In the genomic region with DNA sequence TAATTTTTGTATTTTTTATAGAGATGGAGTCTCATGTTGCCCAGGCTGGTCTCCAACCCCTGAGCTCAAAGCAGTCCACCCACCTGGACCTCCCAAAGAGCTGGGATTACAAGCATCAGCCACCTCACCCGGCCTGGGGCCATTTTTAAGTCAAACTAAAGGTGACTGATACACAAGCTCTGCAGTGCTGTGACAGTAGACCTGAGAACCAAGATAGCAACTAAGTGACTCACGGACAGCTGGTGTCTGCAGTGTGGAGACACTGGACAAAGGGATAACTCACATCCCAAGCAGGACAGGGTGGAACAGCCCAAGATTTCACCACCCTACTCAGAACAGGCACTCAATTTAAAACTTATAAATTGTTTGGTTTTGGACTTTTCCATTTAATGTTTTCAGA, we compare ENCODE assay signal across 21 cellular contexts.
DNase-seq lines count a peak whose midpoint lies in the region; ATAC-seq, FAIRE-seq and TF ChIP-seq lines count a peak whose summit lies in the region.
"Had no signal": no experiment of that assay in that cellular context is flagged by ENCODE, and none has a peak within 500 bp of the region (broad histone marks: within the 10 kb centered on the region; RNA-seq: fewer than 3 reads in every experiment).

No MANE protein-coding gene starts in this region.

- H3K9me3 ChIP-seq in IMR-90 (ENCODE audit: control insufficient read depth, insufficient read depth, low read length) = no peaks in the 10 kb centered on the region
- H3K9me3 ChIP-seq in K562 (replicated peaks; ENCODE audit: control insufficient read depth, insufficient read depth, low read depth, low read length) = no peaks in the 10 kb centered on the region
- H3K9me3 ChIP-seq in lower lobe of right lung = no peaks in the 10 kb centered on the region
- H3K9me3 ChIP-seq: SK-N-SH had no signal

- H3K79me1 ChIP-seq in IMR-90 (ENCODE audit: low read depth in 1 of 2, low read length in 2 of 2) = no peaks in the 10 kb centered on the region

- no peak overlapping the region for H2BK5ac ChIP-seq in IMR-90 (ENCODE audit: low read depth, low read length, poor library complexity, severe bottlenecking)

- no peak overlapping the region for H2AK9ac ChIP-seq in IMR-90 (replicated peaks; ENCODE audit: low read depth, low read length, poor library complexity)

- 100% methylated on average over 1 of the region's 2 CpGs; no CpG with 5 or more reads in 1 of the 2 experiments for WGBS in IMR-90 (ENCODE audit: extremely low coverage in 2 of 2, insufficient read length in 1 of 2), 2 experiments
- 51% methylated on average over 2 of the region's 2 CpGs for WGBS in K562 (ENCODE audit: insufficient coverage, low coverage, missing lambda C conversion rate)

- TF ChIP-seq CTCF in IMR-90 (conservative IDR thresholded peaks at IDR 0.05; ENCODE audit: low read depth, low read length) = no peak
- TF ChIP-seq CTCF in K562 (IDR thresholded peaks at IDR 0.05 in 2 of 3, conservative IDR thresholded peaks at IDR 0.05 in 1 of 3; ENCODE audit: insufficient read depth in 2 of 3, low read depth in 1 of 3, low read length in 3 of 3) = no peak
- no peak for TF ChIP-seq CTCF in omental fat pad (IDR thresholded peaks at IDR 0.05)
- TF ChIP-seq CTCF in lower lobe of right lung (IDR thresholded peaks at IDR 0.05) = no peak

- H3K4me3 ChIP-seq in IMR-90 (ENCODE audit: insufficient read depth, low read depth, low read length) (no peak overlapping the region), K562 (no peak overlapping the region), lower lobe of right lung (no peak overlapping the region)
- H3K4me3 ChIP-seq: BLaER1 treated with 17β-estradiol and CSF1 and Interleukin-3, amounts not matched to agents 10 nM and 100 nM had no signal

- no peak overlapping the region for H3K56ac ChIP-seq in IMR-90 (ENCODE audit: extremely low read depth, insufficient read depth, low read length)

- no peak overlapping the region for H3K18ac ChIP-seq in IMR-90 (ENCODE audit: low read depth, low read length)

- peak; percentile 52 for FAIRE-seq in K562 (lab: Jason Lieb, UNC)
- FAIRE-seq: A204.1, D721Med, GM12892, H54 had no signal

- in situ Hi-C loops in IMR-90 (cut with MboI; ENCODE audit: low sequenced_read_pairs) = no loop called here
- in situ Hi-C loops in K562 (cut with MboI) = no loop called here

- intact Hi-C loops in IMR-90 (cut with micrococcal nuclease) = no loop called here
- intact Hi-C loops in K562 (cut with micrococcal nuclease) = no loop called here
- intact Hi-C loops in lower lobe of right lung (cut with DNase I) = no loop called here

- H3K36me3 ChIP-seq in IMR-90 (ENCODE audit: control insufficient read depth, insufficient read depth, low read length) (no peaks in the 10 kb centered on the region), K562 (ENCODE audit: control insufficient read depth, insufficient read depth, low read length) (no peaks in the 10 kb centered on the region), lower lobe of right lung (no peaks in the 10 kb centered on the region)
- H3K36me3 ChIP-seq: BLaER1 treated with 17β-estradiol and CSF1 and Interleukin-3, amounts not matched to agents 10 nM and 100 nM had no signal

- no peaks in the 10 kb centered on the region; the same call in 1 of the 2 replicates for H3K9me1 ChIP-seq in IMR-90 (ENCODE audit: insufficient read depth, low read length)
- no peaks in the 10 kb centered on the region for H3K9me1 ChIP-seq in K562 (ENCODE audit: control insufficient read depth, insufficient read depth, low read length)

- TF ChIP-seq POLR2A in IMR-90 (IDR thresholded peaks at IDR 0.05; ENCODE audit: low read depth, low read length) (no peak), K562 (conservative IDR thresholded peaks at IDR 0.05) (no peak)

- H3K9ac ChIP-seq in IMR-90 (ENCODE audit: low read depth, low read length) (no peak overlapping the region), K562 (ENCODE audit: insufficient read depth in 1 of 2, low read depth in 2 of 2, low read length in 2 of 2) (no peak overlapping the region)
- H3K9ac ChIP-seq: BLaER1 treated with 17β-estradiol and CSF1 and Interleukin-3, amounts not matched to agents 10 nM and 100 nM; SK-N-SH had no signal

- H4K20me1 ChIP-seq in IMR-90 (ENCODE audit: insufficient read depth, low read length) (no peaks in the 10 kb centered on the region), K562 (replicated peaks; ENCODE audit: control insufficient read depth, insufficient read depth, low read length) (no peaks in the 10 kb centered on the region)
- H4K20me1 ChIP-seq: BLaER1 treated with 17β-estradiol and CSF1 and Interleukin-3, amounts not matched to agents 10 nM and 100 nM had no signal

- H2BK120ac ChIP-seq in IMR-90 (ENCODE audit: low read depth, low read length) = no peak overlapping the region

- ATAC-seq in IMR-90 (ENCODE audit: low read depth) (no peak), K562 (no peak), omental fat pad (ENCODE audit: low FRiP score) (no peak), lower lobe of right lung (no peak)

- H3K4me2 ChIP-seq in IMR-90 (ENCODE audit: low read depth, low read length) (no peak overlapping the region), K562 (ENCODE audit: insufficient read depth, low read length) (no peak overlapping the region)
- H3K4me2 ChIP-seq: BLaER1 treated with 17β-estradiol and CSF1 and Interleukin-3, amounts not matched to agents 10 nM and 100 nM; SK-N-SH had no signal

- POLR2A ChIA-PET in IMR-90 (lab: Charles Lee; ENCODE audit: unreplicated experiment) (no interaction called here), K562 (lab: Yijun Ruan, JAX) (interaction anchor here (0.7 to 1.0 kb wide), 2 partner anchors 13 to 454 kb away, joined by 3 to 4 read pairs; no protein-coding TSS in a partner anchor)

- H2AFZ ChIP-seq in IMR-90 (replicated peaks; ENCODE audit: low read length, poor library complexity) (no peak overlapping the region), K562 (ENCODE audit: low read depth, low read length) (no peak overlapping the region)

- CTCF ChIA-PET in IMR-90 (lab: Yijun Ruan, JAX) = no interaction called here
- CTCF ChIA-PET in K562 (lab: Yijun Ruan, JAX; ENCODE audit: low intra/inter-chr PET ratio) = no interaction called here

- no peak overlapping the region for H2BK15ac ChIP-seq in IMR-90 (ENCODE audit: low read depth, low read length)

- no peak overlapping the region for H3K4ac ChIP-seq in IMR-90 (ENCODE audit: low read depth, low read length)

- H2AK5ac ChIP-seq in IMR-90 (ENCODE audit: low read depth, low read length) = no peak overlapping the region

- H2BK20ac ChIP-seq in IMR-90 (ENCODE audit: low read depth, low read length) = no peak overlapping the region

- no peak overlapping the region for H4K91ac ChIP-seq in IMR-90 (ENCODE audit: insufficient read depth, low read depth, low read length)

- H3K79me2 ChIP-seq in K562 (ENCODE audit: control insufficient read depth, insufficient read depth, low read length) = no peaks in the 10 kb centered on the region

- no peaks in the 10 kb centered on the region for H3K27me3 ChIP-seq in IMR-90 (ENCODE audit: control insufficient read depth, insufficient read depth, low read length)
- H3K27me3 ChIP-seq in K562 (ENCODE audit: control insufficient read depth in 2 of 2, insufficient read depth in 2 of 2, low read length in 2 of 2) = no peaks in the 10 kb centered on the region
- H3K27me3 ChIP-seq in lower lobe of right lung (ENCODE audit: low read depth) = no peaks in the 10 kb centered on the region
- H3K27me3 ChIP-seq: BLaER1 treated with 17β-estradiol and CSF1 and Interleukin-3, amounts not matched to agents 10 nM and 100 nM had no signal

- H4K5ac ChIP-seq in IMR-90 (ENCODE audit: low read depth, low read length) = no peak overlapping the region

- H3K14ac ChIP-seq in IMR-90 (replicated peaks; ENCODE audit: low read depth, low read length) = no peak overlapping the region; the same call in 1 of the 2 replicates

- H3K4me1 ChIP-seq in IMR-90 (ENCODE audit: control insufficient read depth, insufficient read depth, low read length) (peaks cover 4% of the 10 kb centered on the region; the same call in 1 of the 2 replicates), K562 (replicated peaks in 1 of 2; ENCODE audit: control insufficient read depth in 2 of 2, insufficient read depth in 2 of 2, low read length in 2 of 2) (no peaks in the 10 kb centered on the region; a peak in 2 of 5 replicates), lower lobe of right lung (no peaks in the 10 kb centered on the region)
- H3K4me1 ChIP-seq: BLaER1 treated with 17β-estradiol and CSF1 and Interleukin-3, amounts not matched to agents 10 nM and 100 nM had no signal

- H3K27ac ChIP-seq in IMR-90 (ENCODE audit: insufficient read depth, low read length) (no peak overlapping the region), K562 (ENCODE audit: extremely low read depth, low read depth, low read length) (no peak overlapping the region), substantia nigra (ENCODE audit: low read depth, low read length, poor library complexity, severe bottlenecking) (no peak overlapping the region), lower lobe of right lung (no peak overlapping the region)
- H3K27ac ChIP-seq: BLaER1 treated with 17β-estradiol and CSF1 and Interleukin-3, amounts not matched to agents 10 nM and 100 nM had no signal

- no peak for TF ChIP-seq EP300 in K562 (IDR thresholded peaks at IDR 0.05; ENCODE audit: low read length)

- DNase-seq in Daoy (ENCODE audit: low read depth) (peak; percentile 46), IMR-90 (peak; percentile 38), K562 (ENCODE audit: extremely low read depth in 1 of 4, low spot score in 3 of 4) (no peak), myocyte (ENCODE audit: low read depth) (peak; percentile 77), substantia nigra (lab: John Stamatoyannopoulos, UW) (no peak), omental fat pad (ENCODE audit: low spot score) (no peak), SKM-1 treated with dmso at 0.1 percent for 144 hours (lab: John Stamatoyannopoulos, UW; ENCODE audit: unreplicated experiment) (no peak), lower lobe of right lung (no peak)
- DNase-seq: CD8-positive, alpha-beta memory T cell; DND-41; HFFc6; NCI-H146; NCI-H2081; NCI-H774; Right ventricle myocardium superior; SK-N-SH had no signal

- BruUV-seq in IMR-90 (replicated peaks; lab: Mats Ljungman, UMichigan) (no TSS peak), K562 (replicated peaks; lab: Mats Ljungman, UMichigan) (no TSS peak)

- H3K23ac ChIP-seq in IMR-90 (ENCODE audit: low read depth, low read length) = no peak overlapping the region

- no peak overlapping the region for H4K8ac ChIP-seq in IMR-90 (ENCODE audit: low read depth in 2 of 2, low read length in 2 of 2)

- dilution Hi-C loops in IMR-90 (cut with HindIII; ENCODE audit: low sequenced_read_pairs, unreplicated experiment) = no loop called here

- no peak for TF ChIP-seq RAD21 in IMR-90 (IDR thresholded peaks at IDR 0.05; ENCODE audit: low read length)
- no peak for TF ChIP-seq RAD21 in K562 (CRISPR knock-in tag; conservative IDR thresholded peaks at IDR 0.05 in 1 of 2, IDR thresholded peaks at IDR 0.05 in 1 of 2)

TF ChIP-seq in IMR-90, 13 proteins besides CTCF, POLR2A, EP300 and RAD21 (continues in another document):
- no peak for TF ChIP-seq SMC3 (IDR thresholded peaks at IDR 0.05; ENCODE audit: low read depth, low read length)
- no peak for TF ChIP-seq NFE2L2 (IDR thresholded peaks at IDR 0.05; ENCODE audit: low read depth, low read length)

TF ChIP-seq in K562, 482 proteins besides CTCF, POLR2A, EP300 and RAD21:
- TF ChIP-seq CBFA2T2 (conservative IDR thresholded peaks at IDR 0.05) = peak; percentile 54
- TF ChIP-seq NCOA2 (IDR thresholded peaks at IDR 0.05; ENCODE audit: partially characterized antibody in 2 of 2) = no peak
- peak; percentile 65 for TF ChIP-seq CBFA2T3 (IDR thresholded peaks at IDR 0.05)

Comparison
In these comparisons a context has a peak if more than half of its experiments do, and no peak if none do; other contexts are left out.
1. DNase-seq: peak in Daoy (single experiment), IMR-90 (single experiment) and myocyte (single experiment); none in K562 (0 of 4), substantia nigra (0 of 49), omental fat pad (single experiment), SKM-1 treated with dmso at 0.1 percent for 144 hours (single experiment) and lower lobe of right lung (single experiment).